In the genomic region with DNA sequence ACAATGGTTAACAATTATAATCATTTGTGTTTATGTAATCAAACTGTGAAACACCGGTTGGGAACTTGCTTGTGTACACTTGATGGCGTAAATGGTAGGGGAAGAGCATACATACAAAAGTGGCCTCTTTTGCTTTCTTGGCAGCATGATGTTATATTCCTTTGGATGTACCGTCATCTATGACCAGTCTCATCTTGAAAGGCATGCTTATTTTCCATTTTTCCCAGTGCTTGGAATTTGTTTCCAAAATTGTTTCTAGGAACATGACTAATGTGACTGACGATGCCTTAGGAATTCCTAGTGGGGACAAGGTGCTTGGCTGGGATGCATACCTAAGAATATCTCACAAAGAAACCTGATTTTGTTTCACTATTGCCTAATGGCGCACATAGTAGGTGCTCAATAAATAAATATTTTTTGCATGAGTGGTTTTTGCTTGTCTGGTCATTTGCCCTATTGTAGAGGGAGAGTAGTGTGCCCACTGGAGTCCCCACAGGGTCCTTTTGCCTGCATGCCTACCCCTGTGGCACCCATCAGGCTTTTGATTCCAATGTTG, we compare ENCODE assay signal across 11 cellular contexts. TPM values are rescaled to one million over a fixed set of nuclear protein-coding genes. Genes with fewer than 3 reads are reported as not detected.
DNase-seq lines count a peak whose midpoint lies in the region; FAIRE-seq and TF ChIP-seq lines count a peak whose summit lies in the region.
"Had no signal": no experiment of that assay in that cellular context is flagged by ENCODE, and none has a peak within 500 bp of the region (broad histone marks: within the 10 kb centered on the region; RNA-seq: fewer than 3 reads in every experiment).

No MANE protein-coding gene starts in this region.

- no peaks in the 10 kb centered on the region for H3K27me3 ChIP-seq in endothelial cell of umbilical vein (ENCODE audit: control insufficient read depth in 2 of 2, insufficient read depth in 2 of 2, low read length in 2 of 2)
- no peaks in the 10 kb centered on the region for H3K27me3 ChIP-seq in rectal smooth muscle tissue (ENCODE audit: control insufficient read depth, insufficient read depth, low read length)
- H3K27me3 ChIP-seq in ovary, result no peaks in the 10 kb centered on the region

- CTCF ChIA-PET in RWPE1 (lab: Yijun Ruan, JAX) (interaction anchor here (0.5 kb wide), 1 partner anchor 8 kb away, joined by 3 read pairs; no protein-coding TSS in a partner anchor), endothelial cell of umbilical vein (lab: Charles Lee) (interaction anchor here (1.3 to 4.0 kb wide), 4 partner anchors 10 to 68 kb away, joined by 9 to 30 read pairs (median 16); no protein-coding TSS in a partner anchor)

- BruUV-seq in endothelial cell of umbilical vein (replicated peaks; lab: Mats Ljungman, UMichigan), result no TSS peak

- H3K9me3 ChIP-seq in endothelial cell of umbilical vein (replicated peaks; ENCODE audit: control insufficient read depth, insufficient read depth, low read length) (no peaks in the 10 kb centered on the region), ovary (no peaks in the 10 kb centered on the region)

- dilution Hi-C loops in endothelial cell of umbilical vein (cut with MboI; ENCODE audit: extremely low pct_ligation_motif_present, low sequenced_read_pairs), result no loop called here

- no peak for TF ChIP-seq EP300 in ovary (IDR thresholded peaks at IDR 0.05)

- H3K9ac ChIP-seq in endothelial cell of umbilical vein (replicated peaks; ENCODE audit: extremely low read depth, insufficient read depth, low read length) (peak overlapping the region; percentile 77), rectal smooth muscle tissue (ENCODE audit: low read length) (no peak overlapping the region)

- peaks cover 39% of the 10 kb centered on the region for H3K79me2 ChIP-seq in endothelial cell of umbilical vein (ENCODE audit: control insufficient read depth, insufficient read depth, low read length)

- WGBS in ovary, 3 donors, result 47 to 56% (median 52%) methylated on average over 5 of the region's 5 CpGs

- H3K4me1 ChIP-seq in endothelial cell of umbilical vein (ENCODE audit: control insufficient read depth, extremely low read depth, insufficient read depth, low read length) (peaks cover 49% of the 10 kb centered on the region), rectal smooth muscle tissue (ENCODE audit: control insufficient read depth, insufficient read depth, low read length) (peaks cover 16% of the 10 kb centered on the region), ovary (ENCODE audit: insufficient read depth) (peaks cover 6% of the 10 kb centered on the region)

- TF ChIP-seq CTCF in RWPE1 (conservative IDR thresholded peaks at IDR 0.05; ENCODE audit: low read depth) (no peak), endothelial cell of umbilical vein (IDR thresholded peaks at IDR 0.05; ENCODE audit: extremely low read depth in 1 of 2, insufficient read depth in 1 of 2, low read depth in 1 of 2, low read length in 2 of 2) (no peak), ovary (IDR thresholded peaks at IDR 0.05) (no peak)

- POLR2A ChIA-PET in RWPE1 (lab: Yijun Ruan, JAX; ENCODE audit: low non-redundant PET) (no interaction called here), endothelial cell of umbilical vein (lab: Charles Lee) (interaction anchor here (1.0 to 2.0 kb wide), 2 partner anchors 18 to 50 kb away, joined by 3 to 7 read pairs; no protein-coding TSS in a partner anchor)

- H3K27ac ChIP-seq in RWPE1 (peak overlapping the region; percentile 54), endothelial cell of umbilical vein (ENCODE audit: insufficient read depth, low read depth, low read length) (peak overlapping the region; percentile 97), rectal smooth muscle tissue (ENCODE audit: low read depth, low read length) (peak overlapping the region; percentile 31), ovary (peak overlapping the region in 1 of 2 donors; percentile 42)
- H3K27ac ChIP-seq: HL-60, VCaP had no signal

- no peak overlapping the region for H2AFZ ChIP-seq in endothelial cell of umbilical vein (ENCODE audit: low read depth, low read length)

- FAIRE-seq in endothelial cell of umbilical vein (lab: Jason Lieb, UNC), result peak; percentile 50

- intact Hi-C loops in endothelial cell of umbilical vein (cut with micrococcal nuclease) (loop anchor here (1.0 to 2.0 kb wide), 5 partner anchors 14 to 81 kb away; no protein-coding TSS in a partner anchor), ovary (cut with DNase I) (no loop called here)

- peak overlapping the region; percentile 48 for H3K4me2 ChIP-seq in endothelial cell of umbilical vein (ENCODE audit: insufficient read depth, low read length)

- H3K36me3 ChIP-seq in endothelial cell of umbilical vein (ENCODE audit: control insufficient read depth in 2 of 2, extremely low read depth in 1 of 2, insufficient read depth in 2 of 2, low read length in 2 of 2), result peaks cover 0 to 14% of the 10 kb centered on the region in 2 experiments
- H3K36me3 ChIP-seq in rectal smooth muscle tissue (ENCODE audit: control insufficient read depth, insufficient read depth, low read length), result peaks cover 9% of the 10 kb centered on the region
- no peaks in the 10 kb centered on the region for H3K36me3 ChIP-seq in ovary

- H4K20me1 ChIP-seq in endothelial cell of umbilical vein (replicated peaks; ENCODE audit: control insufficient read depth, extremely low read depth, insufficient read depth, low read length), result no peaks in the 10 kb centered on the region

- TF ChIP-seq POLR2A in endothelial cell of umbilical vein (IDR thresholded peaks at IDR 0.05; ENCODE audit: low read depth, low read length) (no peak), ovary (IDR thresholded peaks at IDR 0.05) (no peak)

- H3K9me1 ChIP-seq in endothelial cell of umbilical vein (replicated peaks; ENCODE audit: control insufficient read depth, extremely low read depth, insufficient read depth, low read length), result no peaks in the 10 kb centered on the region

- DNase-seq in EL (peak; percentile 59), RWPE1 (ENCODE audit: low spot score) (peak; percentile 20), endothelial cell of umbilical vein (ENCODE audit: low read depth, low spot score) (peak; percentile 80), NCI-H524 (lab: John Stamatoyannopoulos, UW) (no peak), DMS53 treated with DMSO at 0.1 percent for 48 hours (lab: John Stamatoyannopoulos, UW; ENCODE audit: unreplicated experiment) (no peak), SIG-M5 treated with dmso at 0.1 percent for 504 hours (lab: John Stamatoyannopoulos, UW; ENCODE audit: unreplicated experiment) (no peak), ovary (no peak)
- DNase-seq: NCI-H345 had no signal

- H3K4me3 ChIP-seq in endothelial cell of umbilical vein (replicated peaks in 1 of 3; ENCODE audit: insufficient read depth in 1 of 3, low read depth in 1 of 3, low read length in 3 of 3) (no peak overlapping the region), rectal smooth muscle tissue (ENCODE audit: low read length) (no peak overlapping the region), ovary (no peak overlapping the region)

TF ChIP-seq in endothelial cell of umbilical vein, 7 proteins besides CTCF, POLR2A, EP300 and RAD21:
- TF ChIP-seq GATA2 (IDR thresholded peaks at IDR 0.05; ENCODE audit: insufficient read depth, insufficient read length, low read depth, low read length) (no peak), FOS (IDR thresholded peaks at IDR 0.05; ENCODE audit: borderline replicate concordance, insufficient read depth, low read length) (no peak), JUN (IDR thresholded peaks at IDR 0.05; ENCODE audit: borderline replicate concordance, insufficient read depth, insufficient read length, low read depth) (peak; percentile 58)
- TF ChIP-seq, protein P1, sequence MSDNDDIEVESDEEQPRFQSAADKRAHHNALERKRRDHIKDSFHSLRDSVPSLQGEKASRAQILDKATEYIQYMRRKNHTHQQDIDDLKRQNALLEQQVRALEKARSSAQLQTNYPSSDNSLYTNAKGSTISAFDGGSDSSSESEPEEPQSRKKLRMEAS (IDR thresholded peaks at IDR 0.05; ENCODE audit: insufficient read depth, insufficient read length), result no peak

RNA-seq across cellular contexts. Expression of a gene that starts 45.5 kb away (rescaled TPM):
- total RNA-seq in endothelial cell of umbilical vein (219 and 223 TPM in 2 replicates), ovary (10 to 100 TPM; 25.5 to 64.8 (median 55.6) TPM)
- polyA plus RNA-seq in endothelial cell of umbilical vein (145 and 165 TPM in 2 replicates), ovary (100 to 1,000 TPM in 1 of 2 donors, 10 to 100 TPM in 1; 47.4 to 138 TPM)
- 219 and 237 TPM in 2 replicates for polyA plus RNA-seq in endothelial cell of umbilical vein (2011; cell fraction: cytosol; rRNA removed)
- 101 and 130 TPM in 2 replicates for polyA plus RNA-seq in endothelial cell of umbilical vein (2011; cell fraction: nucleus; rRNA removed)
- polyA plus RNA-seq in endothelial cell of umbilical vein (2012), result 191 and 235 TPM in 2 replicates
- polyA minus RNA-seq in endothelial cell of umbilical vein, result 107 and 111 TPM in 2 replicates
- 50.6 TPM for polyA minus RNA-seq in endothelial cell of umbilical vein (2011; cell fraction: cytosol; rRNA and poly(A)+ RNA removed)
- 25.6 and 34.4 TPM in 2 replicates for polyA minus RNA-seq in endothelial cell of umbilical vein (2011; cell fraction: nucleus; rRNA and poly(A)+ RNA removed)

RNA-seq across cellular contexts. Expression of a gene that starts 54.9 kb away (rescaled TPM):
- 27.6 and 35.7 TPM in 2 replicates for total RNA-seq in endothelial cell of umbilical vein
- 11.3 and 15.8 TPM in 2 replicates for polyA plus RNA-seq in endothelial cell of umbilical vein
- polyA plus RNA-seq in endothelial cell of umbilical vein (2011; cell fraction: cytosol; rRNA removed), result 5.6 and 9.7 TPM in 2 replicates
- 16.7 and 16.8 TPM in 2 replicates for polyA plus RNA-seq in endothelial cell of umbilical vein (2011; cell fraction: nucleus; rRNA removed)
- 9.7 and 16.2 TPM in 2 replicates for polyA plus RNA-seq in endothelial cell of umbilical vein (2012)
- polyA minus RNA-seq in endothelial cell of umbilical vein, result 4.9 and 8.2 TPM in 2 replicates
- 5.2 TPM for polyA minus RNA-seq in endothelial cell of umbilical vein (2011; cell fraction: cytosol; rRNA and poly(A)+ RNA removed)
- 5.9 and 8.8 TPM in 2 replicates for polyA minus RNA-seq in endothelial cell of umbilical vein (2011; cell fraction: nucleus; rRNA and poly(A)+ RNA removed)
- 10 to 100 TPM in 1 of 7 donors, 1 to 10 TPM in 6; 5.4 to 13.2 (median 6.6) TPM for total RNA-seq in ovary
- 1 to 10 TPM in 1 of 2 donors, under 1 TPM in 1; 0.23 to 4.5 TPM for polyA plus RNA-seq in ovary

Comparison
In these comparisons a context has a peak if more than half of its experiments do, and no peak if none do; other contexts are left out.
1. DNase-seq: peak in EL (single experiment), RWPE1 (single experiment) and endothelial cell of umbilical vein (single experiment); none in NCI-H524 (0 of 2), DMS53 treated with DMSO at 0.1 percent for 48 hours (single experiment), SIG-M5 treated with dmso at 0.1 percent for 504 hours (single experiment) and ovary (0 of 5).